ENCODE assay signal across 8 cellular contexts in the genomic region with DNA sequence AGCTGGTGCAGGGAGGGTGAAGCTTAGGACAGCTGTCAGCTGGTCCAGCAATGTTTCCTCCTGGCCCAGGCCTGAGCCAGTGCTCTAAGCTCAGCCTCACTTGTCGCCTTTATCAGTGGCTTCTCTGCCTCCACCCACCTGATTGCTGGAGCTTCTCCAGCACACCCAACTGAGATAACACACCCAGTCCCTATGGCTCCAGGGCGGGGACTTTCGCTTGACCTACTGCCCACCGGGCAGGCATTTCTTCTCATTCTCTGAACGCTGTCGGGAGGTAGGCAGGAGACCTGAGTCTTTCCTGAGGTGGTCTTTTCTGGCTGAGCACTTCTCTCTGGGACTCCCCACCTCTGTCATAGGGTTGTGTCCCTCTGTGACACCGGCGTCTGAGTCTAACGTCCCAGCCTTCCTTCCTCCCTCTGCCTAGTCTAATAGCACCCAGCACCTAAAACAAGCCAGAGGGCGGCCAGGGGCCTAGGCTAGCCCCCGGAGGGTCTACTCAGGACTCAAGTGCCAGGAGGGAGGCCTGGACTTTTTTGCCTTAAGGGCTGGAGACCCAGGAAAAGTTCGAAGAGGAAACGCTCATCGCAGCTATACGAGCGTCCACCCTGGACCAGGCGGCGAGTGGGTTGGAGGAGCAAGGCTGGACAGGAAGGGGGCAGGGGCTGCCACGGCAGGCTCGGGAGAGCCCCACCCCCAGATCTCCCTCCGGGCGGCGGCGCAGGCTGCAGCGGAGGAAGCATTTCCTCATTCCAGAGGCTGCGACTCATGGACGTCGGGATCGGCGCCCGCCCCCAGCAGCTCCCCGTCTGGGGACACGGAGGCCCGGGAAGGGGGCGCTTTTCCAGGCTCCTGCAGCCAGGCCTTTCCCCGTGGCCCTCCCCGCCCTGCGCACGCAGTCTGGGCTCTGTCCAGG. TPM values are rescaled to one million over a fixed set of nuclear protein-coding genes. Genes with fewer than 3 reads are reported as not detected.
DNase-seq lines count a peak whose midpoint lies in the region; ATAC-seq, FAIRE-seq and TF ChIP-seq lines count a peak whose summit lies in the region.

No MANE protein-coding gene starts in this region.

- peak overlapping the region; percentile 91 for H3K4me3 Mint-ChIP-seq in chondrocyte (ENCODE audit: unreplicated experiment)

- peak; percentile 29 for FAIRE-seq in keratinocyte (lab: Jason Lieb, UNC)

- H4K20me1 ChIP-seq in keratinocyte (ENCODE audit: control insufficient read depth, extremely low read depth, insufficient read depth, low read length) = peaks cover 12% of the 10 kb centered on the region

- H3K79me2 ChIP-seq in keratinocyte (ENCODE audit: control insufficient read depth, insufficient read depth, low read length) = peaks cover 50% of the 10 kb centered on the region

- H3K27ac ChIP-seq in SJSA1 = peak overlapping the region; percentile 95
- peak overlapping the region; percentile 88 for H3K27ac ChIP-seq in keratinocyte (ENCODE audit: control insufficient read depth, insufficient read depth, low read length)
- peak overlapping the region; percentile 67 to 99 (median 94) for H3K27ac ChIP-seq in skin epidermis

- no peaks in the 10 kb centered on the region for H3K9me3 ChIP-seq in BE2C
- no peaks in the 10 kb centered on the region for H3K9me3 ChIP-seq in SJSA1 (replicated peaks)
- no peaks in the 10 kb centered on the region for H3K9me3 ChIP-seq in keratinocyte (ENCODE audit: control insufficient read depth, low read depth, low read length)

- H3K27me3 ChIP-seq in BE2C = no peaks in the 10 kb centered on the region
- no peaks in the 10 kb centered on the region for H3K27me3 ChIP-seq in SJSA1 (replicated peaks)
- H3K27me3 ChIP-seq in keratinocyte (ENCODE audit: control insufficient read depth, extremely low read depth, insufficient read depth, low read length) = no peaks in the 10 kb centered on the region

- peak overlapping the region; percentile 64 for H3K4me3 ChIP-seq in BE2C (ENCODE audit: low read depth, low read length)
- peak overlapping the region; percentile 90 for H3K4me3 ChIP-seq in SJSA1
- H3K4me3 ChIP-seq in keratinocyte (ENCODE audit: control insufficient read depth in 2 of 3, extremely low read depth in 1 of 3, insufficient read depth in 2 of 3, low read depth in 1 of 3, low read length in 3 of 3) = peak overlapping the region; percentile 96 to 99 (median 98)
- peak overlapping the region; percentile 66 to 97 (median 92) for H3K4me3 ChIP-seq in skin epidermis

- peaks cover 5% of the 10 kb centered on the region for H3K36me3 Mint-ChIP-seq in chondrocyte (ENCODE audit: low read depth)

- H3K4me1 ChIP-seq in BE2C (no peaks in the 10 kb centered on the region), SJSA1 (replicated peaks) (peaks cover 17% of the 10 kb centered on the region), keratinocyte (ENCODE audit: control insufficient read depth, extremely low read depth, insufficient read depth, low read length) (peaks cover 30% of the 10 kb centered on the region)

- peak overlapping the region; percentile 100 for H3K4me2 ChIP-seq in keratinocyte (ENCODE audit: control insufficient read depth, extremely low read depth, insufficient read depth, low read depth, low read length)

- no peaks in the 10 kb centered on the region for H3K27me3 Mint-ChIP-seq in chondrocyte (ENCODE audit: low read depth)

- dilution Hi-C loops in keratinocyte (cut with MboI; ENCODE audit: extremely low pct_ligation_motif_present, low sequenced_read_pairs) = no loop called here

- peak; percentile 68 for DNase-seq in BE2C
- DNase-seq in SJSA1 (ENCODE audit: low read depth in 1 of 2, low spot score in 2 of 2) = peak; percentile 95
- DNase-seq in chondrocyte (ENCODE audit: low spot score) = no peak
- no peak for DNase-seq in keratinocyte (ENCODE audit: low read depth, low spot score)
- no peak for DNase-seq in cerebellar nuclear complex (lab: John Stamatoyannopoulos, UW)

- H3K9me1 ChIP-seq in keratinocyte (ENCODE audit: control insufficient read depth, extremely low read depth, insufficient read depth, low read length) = peaks cover 5% of the 10 kb centered on the region

- H3K4me1 Mint-ChIP-seq in chondrocyte (ENCODE audit: low read depth) = peaks cover 37% of the 10 kb centered on the region

- peak overlapping the region; percentile 95 for H3K27ac Mint-ChIP-seq in chondrocyte (ENCODE audit: unreplicated experiment)

- TF ChIP-seq CTCF in BE2C (IDR thresholded peaks at IDR 0.05; ENCODE audit: low read depth, low read length) (no peak), chondrocyte (IDR thresholded peaks at IDR 0.05) (peak; percentile 43), keratinocyte (optimal IDR thresholded peaks at IDR 0.05 in 1 of 3, IDR thresholded peaks at IDR 0.05 in 1 of 3, conservative IDR thresholded peaks at IDR 0.05 in 1 of 3; ENCODE audit: extremely low read depth in 1 of 3, insufficient read depth in 2 of 3, low read length in 3 of 3) (peak in 1 of 3 experiments; percentile 29)

- ATAC-seq in GM18517 (IDR thresholded peaks at IDR 0.05; ENCODE audit: unreplicated experiment) (peak; percentile 2), HG03432 (IDR thresholded peaks at IDR 0.05; ENCODE audit: unreplicated experiment) (peak; percentile 10)

- no peaks in the 10 kb centered on the region for H3K9me3 Mint-ChIP-seq in chondrocyte (ENCODE audit: low read depth)

- H3K36me3 ChIP-seq in BE2C (no peaks in the 10 kb centered on the region; the same call in 1 of the 2 replicates), SJSA1 (peaks cover 72% of the 10 kb centered on the region), keratinocyte (ENCODE audit: control insufficient read depth in 2 of 2, extremely low read depth in 1 of 2, insufficient read depth in 2 of 2, low read length in 2 of 2) (peaks cover 21 to 31% of the 10 kb centered on the region in 2 experiments)

- H3K9ac ChIP-seq in keratinocyte (ENCODE audit: control insufficient read depth, extremely low read depth, insufficient read depth, low read length) = peak overlapping the region; percentile 96

- H2AFZ ChIP-seq in keratinocyte (ENCODE audit: control insufficient read depth, low read length) = no peak overlapping the region

RNA-seq across cellular contexts. Expression of a gene that starts 0.8 kb away (rescaled TPM):
- 13.1 TPM for polyA plus RNA-seq in BE2C (2012; ENCODE audit: insufficient read depth, insufficient read length, low read depth)
- 230 and 293 TPM in 2 replicates for total RNA-seq in SJSA1 (2014; rRNA removed; shearing (Covaris generic))
- total RNA-seq in chondrocyte = 198 to 242 TPM (median 230 TPM) in 3 replicates
- 105 to 197 TPM (median 126 TPM) in 3 replicates for polyA plus RNA-seq in keratinocyte
- polyA plus RNA-seq in keratinocyte (2011; ENCODE audit: low read depth) = 61.1 TPM
- polyA plus RNA-seq in keratinocyte (2011; cell fraction: cytosol; rRNA removed) = 211 and 254 TPM in 2 replicates
- 86.6 and 95.3 TPM in 2 replicates for polyA plus RNA-seq in keratinocyte (2011; cell fraction: nucleus; rRNA removed)
- 148 and 244 TPM in 2 replicates for polyA plus RNA-seq in keratinocyte (2012; ENCODE audit: low replicate concordance)
- polyA minus RNA-seq in keratinocyte = 105 to 182 TPM (median 114 TPM) in 3 replicates
- polyA minus RNA-seq in keratinocyte (2011; cell fraction: cytosol; rRNA and poly(A)+ RNA removed) = 407 TPM
- 50.0 and 54.6 TPM in 2 replicates for polyA minus RNA-seq in keratinocyte (2011; cell fraction: nucleus; rRNA and poly(A)+ RNA removed)

RNA-seq across cellular contexts. Expression of a gene that starts 1.0 kb away (rescaled TPM):
- polyA plus RNA-seq in BE2C (2012; ENCODE audit: insufficient read depth, insufficient read length, low read depth) = 98.9 TPM
- total RNA-seq in SJSA1 (2014; rRNA removed; shearing (Covaris generic)) = 21.5 and 34.3 TPM in 2 replicates
- 36.2 to 41.8 TPM (median 37.6 TPM) in 3 replicates for total RNA-seq in chondrocyte
- polyA plus RNA-seq in keratinocyte = 35.4 to 47.4 TPM (median 36.6 TPM) in 3 replicates
- 41.4 TPM for polyA plus RNA-seq in keratinocyte (2011; ENCODE audit: low read depth)
- polyA plus RNA-seq in keratinocyte (2011; cell fraction: cytosol; rRNA removed) = 26.5 and 57.1 TPM in 2 replicates
- polyA plus RNA-seq in keratinocyte (2011; cell fraction: nucleus; rRNA removed) = 15.5 and 22.9 TPM in 2 replicates
- polyA plus RNA-seq in keratinocyte (2012; ENCODE audit: low replicate concordance) = 45.2 and 58.0 TPM in 2 replicates
- 5.1 to 9.4 TPM (median 5.2 TPM) in 3 replicates for polyA minus RNA-seq in keratinocyte
- 42.4 TPM for polyA minus RNA-seq in keratinocyte (2011; cell fraction: cytosol; rRNA and poly(A)+ RNA removed)
- polyA minus RNA-seq in keratinocyte (2011; cell fraction: nucleus; rRNA and poly(A)+ RNA removed) = 6.1 and 10.6 TPM in 2 replicates

RNA-seq across cellular contexts. Expression of a gene that starts 28.3 kb away (rescaled TPM):
- 29.6 TPM for polyA plus RNA-seq in BE2C (2012; ENCODE audit: insufficient read depth, insufficient read length, low read depth)
- total RNA-seq in SJSA1 (2014; rRNA removed; shearing (Covaris generic)) = not detected in 2 replicates
- 0.18 to 1.1 TPM (median 0.30 TPM) in 3 replicates for total RNA-seq in chondrocyte
- 0.43 to 0.97 TPM (median 0.63 TPM) in 3 replicates for polyA plus RNA-seq in keratinocyte
- polyA plus RNA-seq in keratinocyte (2011; ENCODE audit: low read depth) = 0.26 TPM
- polyA plus RNA-seq in keratinocyte (2011; cell fraction: cytosol; rRNA removed) = 0.98 and 1.2 TPM in 2 replicates
- 3.8 and 5.4 TPM in 2 replicates for polyA plus RNA-seq in keratinocyte (2011; cell fraction: nucleus; rRNA removed)
- 1.0 and 1.3 TPM in 2 replicates for polyA plus RNA-seq in keratinocyte (2012; ENCODE audit: low replicate concordance)
- polyA minus RNA-seq in keratinocyte = 1.1 to 3.4 TPM (median 1.3 TPM) in 3 replicates
- 4.4 TPM for polyA minus RNA-seq in keratinocyte (2011; cell fraction: cytosol; rRNA and poly(A)+ RNA removed)
- polyA minus RNA-seq in keratinocyte (2011; cell fraction: nucleus; rRNA and poly(A)+ RNA removed) = 1.5 and 3.3 TPM in 2 replicates

RNA-seq across cellular contexts. Expression of a gene that starts 31.1 kb away (rescaled TPM):
- polyA plus RNA-seq in BE2C (2012; ENCODE audit: insufficient read depth, insufficient read length, low read depth) = 2.3 TPM
- 8.9 and 26.6 TPM in 2 replicates for total RNA-seq in SJSA1 (2014; rRNA removed; shearing (Covaris generic))
- total RNA-seq in chondrocyte = 14.4 to 18.4 TPM (median 17.8 TPM) in 3 replicates
- polyA plus RNA-seq in keratinocyte = 7.4 to 10.3 TPM (median 10.2 TPM) in 3 replicates
- polyA plus RNA-seq in keratinocyte (2011; ENCODE audit: low read depth) = 4.1 TPM
- 5.6 and 6.5 TPM in 2 replicates for polyA plus RNA-seq in keratinocyte (2011; cell fraction: cytosol; rRNA removed)
- 16.0 and 21.7 TPM in 2 replicates for polyA plus RNA-seq in keratinocyte (2011; cell fraction: nucleus; rRNA removed)
- 10.6 and 12.6 TPM in 2 replicates for polyA plus RNA-seq in keratinocyte (2012; ENCODE audit: low replicate concordance)
- 7.1 to 9.1 TPM (median 8.1 TPM) in 3 replicates for polyA minus RNA-seq in keratinocyte
- 13.0 TPM for polyA minus RNA-seq in keratinocyte (2011; cell fraction: cytosol; rRNA and poly(A)+ RNA removed)
- 11.8 and 13.7 TPM in 2 replicates for polyA minus RNA-seq in keratinocyte (2011; cell fraction: nucleus; rRNA and poly(A)+ RNA removed)

RNA-seq across cellular contexts. Expression of a gene that starts 31.6 kb away (rescaled TPM):
- 5.4 TPM for polyA plus RNA-seq in BE2C (2012; ENCODE audit: insufficient read depth, insufficient read length, low read depth)
- total RNA-seq in SJSA1 (2014; rRNA removed; shearing (Covaris generic)) = 9.6 and 11.3 TPM in 2 replicates
- 5.6 to 6.1 TPM (median 5.9 TPM) in 3 replicates for total RNA-seq in chondrocyte
- polyA plus RNA-seq in keratinocyte = 9.2 to 11.8 TPM (median 11.0 TPM) in 3 replicates
- polyA plus RNA-seq in keratinocyte (2011; ENCODE audit: low read depth) = 1.5 TPM
- 6.3 and 7.5 TPM in 2 replicates for polyA plus RNA-seq in keratinocyte (2011; cell fraction: cytosol; rRNA removed)
- 12.6 and 15.6 TPM in 2 replicates for polyA plus RNA-seq in keratinocyte (2011; cell fraction: nucleus; rRNA removed)
- polyA plus RNA-seq in keratinocyte (2012; ENCODE audit: low replicate concordance) = 4.4 and 9.3 TPM in 2 replicates
- 19.0 to 25.2 TPM (median 19.5 TPM) in 3 replicates for polyA minus RNA-seq in keratinocyte
- polyA minus RNA-seq in keratinocyte (2011; cell fraction: cytosol; rRNA and poly(A)+ RNA removed) = 11.9 TPM
- polyA minus RNA-seq in keratinocyte (2011; cell fraction: nucleus; rRNA and poly(A)+ RNA removed) = 12.6 and 15.1 TPM in 2 replicates

Comparison
In these comparisons a context has a peak if more than half of its experiments do, and no peak if none do; other contexts are left out.
1. DNase-seq: peak in BE2C (single experiment) and SJSA1 (2 of 2); none in chondrocyte (single experiment), keratinocyte (single experiment) and cerebellar nuclear complex (0 of 2).
2. Peak in every context shown above with its lines, with median percentiles within 50 percentile points of each other: H3K4me3 ChIP-seq and H3K27ac ChIP-seq.